ENCODE assay signal across 1 cellular context in the genomic region with DNA sequence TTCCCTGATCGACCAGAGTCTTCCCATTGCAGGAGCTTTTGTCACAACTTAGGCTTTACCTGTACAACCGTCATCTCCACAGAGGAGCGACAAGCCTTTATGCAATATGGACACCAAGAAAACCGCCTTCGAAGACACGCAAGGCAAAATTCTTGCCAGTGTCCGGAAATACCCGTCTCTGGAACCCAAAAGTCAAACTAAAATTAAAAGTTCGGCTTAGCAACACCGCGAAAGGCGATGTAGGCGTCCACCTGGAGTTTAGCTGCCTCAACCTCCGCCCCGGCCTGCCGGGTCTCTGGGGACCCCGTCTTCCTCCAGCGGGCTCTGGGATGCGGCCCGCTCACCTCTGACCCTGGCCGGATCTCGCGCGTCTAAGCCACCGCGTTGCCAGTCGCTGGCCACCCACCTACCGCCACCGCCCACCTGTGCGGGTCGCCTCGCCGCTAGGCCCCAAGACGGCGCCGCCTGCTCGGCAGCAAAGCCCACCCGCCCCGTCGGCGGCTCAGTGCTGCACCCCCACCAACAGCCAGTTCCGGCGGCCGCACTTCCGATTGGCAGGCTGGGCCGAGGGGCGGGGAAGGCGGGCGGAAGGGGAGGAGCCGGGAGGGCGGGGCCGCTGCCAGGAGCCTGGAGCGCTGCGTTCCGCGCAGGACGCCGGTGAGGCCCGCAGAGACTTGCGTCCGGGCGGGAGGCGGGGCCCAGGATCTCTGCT.
TF ChIP-seq lines count a peak whose summit lies in the region.

A gene (minus strand): TSS at position 553 of the 712 bp plus-strand sequence. CDS start 8,198 bp downstream, outside the sequence.

TF ChIP-seq in SK-N-SH, 30 proteins besides CTCF, POLR2A, EP300 and RAD21 (continued from another document):
- TF ChIP-seq, protein P1, sequence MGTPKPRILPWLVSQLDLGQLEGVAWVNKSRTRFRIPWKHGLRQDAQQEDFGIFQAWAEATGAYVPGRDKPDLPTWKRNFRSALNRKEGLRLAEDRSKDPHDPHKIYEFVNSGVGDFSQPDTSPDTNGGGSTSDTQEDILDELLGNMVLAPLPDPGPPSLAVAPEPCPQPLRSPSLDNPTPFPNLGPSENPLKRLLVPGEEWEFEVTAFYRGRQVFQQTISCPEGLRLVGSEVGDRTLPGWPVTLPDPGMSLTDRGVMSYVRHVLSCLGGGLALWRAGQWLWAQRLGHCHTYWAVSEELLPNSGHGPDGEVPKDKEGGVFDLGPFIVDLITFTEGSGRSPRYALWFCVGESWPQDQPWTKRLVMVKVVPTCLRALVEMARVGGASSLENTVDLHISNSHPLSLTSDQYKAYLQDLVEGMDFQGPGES (IDR thresholded peaks at IDR 0.05; ENCODE audit: low read depth, low read length), result no peak
- TF ChIP-seq, protein P2, sequence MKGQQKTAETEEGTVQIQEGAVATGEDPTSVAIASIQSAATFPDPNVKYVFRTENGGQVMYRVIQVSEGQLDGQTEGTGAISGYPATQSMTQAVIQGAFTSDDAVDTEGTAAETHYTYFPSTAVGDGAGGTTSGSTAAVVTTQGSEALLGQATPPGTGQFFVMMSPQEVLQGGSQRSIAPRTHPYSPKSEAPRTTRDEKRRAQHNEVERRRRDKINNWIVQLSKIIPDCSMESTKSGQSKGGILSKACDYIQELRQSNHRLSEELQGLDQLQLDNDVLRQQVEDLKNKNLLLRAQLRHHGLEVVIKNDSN (IDR thresholded peaks at IDR 0.05; ENCODE audit: borderline replicate concordance, low read depth), result no peak
- no peak for TF ChIP-seq JUND (IDR thresholded peaks at IDR 0.05)
- TF ChIP-seq CHD2 (IDR thresholded peaks at IDR 0.05; ENCODE audit: low read length, partially characterized antibody), result peak; percentile 9
- TF ChIP-seq, protein P3, sequence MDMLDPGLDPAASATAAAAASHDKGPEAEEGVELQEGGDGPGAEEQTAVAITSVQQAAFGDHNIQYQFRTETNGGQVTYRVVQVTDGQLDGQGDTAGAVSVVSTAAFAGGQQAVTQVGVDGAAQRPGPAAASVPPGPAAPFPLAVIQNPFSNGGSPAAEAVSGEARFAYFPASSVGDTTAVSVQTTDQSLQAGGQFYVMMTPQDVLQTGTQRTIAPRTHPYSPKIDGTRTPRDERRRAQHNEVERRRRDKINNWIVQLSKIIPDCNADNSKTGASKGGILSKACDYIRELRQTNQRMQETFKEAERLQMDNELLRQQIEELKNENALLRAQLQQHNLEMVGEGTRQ (IDR thresholded peaks at IDR 0.05; ENCODE audit: borderline replicate concordance, low read depth, low read length), result no peak
- TF ChIP-seq, protein P4, sequence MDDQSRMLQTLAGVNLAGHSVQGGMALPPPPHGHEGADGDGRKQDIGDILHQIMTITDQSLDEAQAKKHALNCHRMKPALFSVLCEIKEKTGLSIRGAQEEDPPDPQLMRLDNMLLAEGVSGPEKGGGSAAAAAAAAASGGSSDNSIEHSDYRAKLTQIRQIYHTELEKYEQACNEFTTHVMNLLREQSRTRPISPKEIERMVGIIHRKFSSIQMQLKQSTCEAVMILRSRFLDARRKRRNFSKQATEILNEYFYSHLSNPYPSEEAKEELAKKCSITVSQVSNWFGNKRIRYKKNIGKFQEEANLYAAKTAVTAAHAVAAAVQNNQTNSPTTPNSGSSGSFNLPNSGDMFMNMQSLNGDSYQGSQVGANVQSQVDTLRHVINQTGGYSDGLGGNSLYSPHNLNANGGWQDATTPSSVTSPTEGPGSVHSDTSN (IDR thresholded peaks at IDR 0.05), result peak; percentile 21; the same call in 1 of the 2 replicates
- no peak for TF ChIP-seq RFX5 (IDR thresholded peaks at IDR 0.05; ENCODE audit: low read length)
- peak; percentile 74; the same call in 1 of the 2 replicates for TF ChIP-seq MXI1 (IDR thresholded peaks at IDR 0.05; ENCODE audit: low read depth, low read length)
